ENCODE assay signal across 8 cellular contexts in the genomic region with DNA sequence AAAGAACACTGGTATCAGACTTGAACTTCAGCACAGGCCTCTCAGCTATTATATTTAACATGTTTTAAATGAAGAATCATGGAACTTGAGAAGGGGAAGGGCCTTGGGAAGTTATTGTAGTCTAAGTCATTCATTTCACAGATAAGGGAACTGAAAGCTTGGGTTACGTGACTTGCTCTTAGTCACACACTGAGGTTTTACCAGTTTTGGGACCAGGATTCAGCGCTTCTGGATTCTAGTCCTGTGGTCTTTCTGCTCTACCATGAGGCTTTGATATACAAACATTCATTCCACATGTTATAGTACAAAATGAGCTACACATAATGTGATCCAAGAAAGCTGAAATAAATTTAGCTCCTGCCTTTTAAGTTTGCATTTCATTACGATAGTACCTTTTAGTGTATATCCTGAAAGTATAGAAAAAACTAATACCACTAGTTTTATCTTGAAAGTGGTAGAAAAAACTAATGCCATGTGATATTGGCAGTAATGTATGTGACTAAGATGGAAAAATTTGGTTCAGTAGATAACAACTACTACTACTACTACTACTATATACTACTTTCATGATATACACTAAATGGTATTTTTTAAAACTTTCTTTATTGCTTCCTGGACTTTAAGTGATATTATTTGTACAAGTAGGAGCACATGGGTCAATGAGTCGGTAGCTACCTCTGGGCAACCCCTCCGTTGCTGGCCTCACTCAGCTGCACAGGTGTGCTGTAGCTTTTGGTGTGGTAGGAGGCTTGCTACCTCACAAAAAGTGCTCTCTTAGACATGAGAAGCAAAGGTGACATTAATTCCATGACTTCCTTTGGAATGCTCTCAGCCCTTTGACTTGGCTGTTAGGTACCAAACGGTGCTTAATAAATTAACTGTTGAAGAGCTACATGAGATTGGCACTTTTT. TPM values are rescaled to one million over a fixed set of nuclear protein-coding genes. Genes with fewer than 3 reads are reported as not detected.
DNase-seq lines count a peak whose midpoint lies in the region; ATAC-seq, FAIRE-seq and TF ChIP-seq lines count a peak whose summit lies in the region.

No MANE protein-coding gene starts in this region.

- H3K9me3 ChIP-seq in liver (ENCODE audit: control insufficient read depth in 4 of 4, low read length in 3 of 4) (no peaks in the 10 kb centered on the region), HepG2 (ENCODE audit: low read length) (no peaks in the 10 kb centered on the region), smooth muscle cell (replicated peaks; ENCODE audit: low read depth) (no peaks in the 10 kb centered on the region)

- no peak overlapping the region for H3K4me3 Mint-ChIP-seq in activated T-cell treated with anti-CD3 and anti-CD28 coated beads, Interleukin-2, amount 50 U/mL, for 4 hours

- WGBS in liver = 57% methylated on average over 6 of the region's 6 CpGs
- 98% methylated on average over 6 of the region's 6 CpGs for whole genome bisulfite sequencing in HepG2 (ENCODE audit: low lambda C conversion rate)
- WGBS in smooth muscle cell (ENCODE audit: low lambda C conversion rate) = 47% methylated on average over 6 of the region's 6 CpGs

- no peaks in the 10 kb centered on the region for H3K9me3 Mint-ChIP-seq in activated T-cell treated with anti-CD3 and anti-CD28 coated beads, Interleukin-2, amount 50 U/mL, for 4 hours

- POLR2A ChIA-PET in HepG2 (lab: Yijun Ruan, JAX) = no interaction called here

- peak overlapping the region in 1 of 3 donors; percentile 8 for H3K4me3 ChIP-seq in liver (ENCODE audit: low read depth in 1 of 3, low read length in 3 of 3)
- H3K4me3 ChIP-seq in HepG2 (replicated peaks in 1 of 3; ENCODE audit: insufficient read depth in 1 of 3, low read depth in 2 of 3, low read length in 3 of 3) = no peak overlapping the region
- H3K4me3 ChIP-seq in smooth muscle cell = no peak overlapping the region

- DNase-seq in HepG2 (ENCODE audit: low spot score) (no peak), smooth muscle cell (lab: John Stamatoyannopoulos, UW; ENCODE audit: unreplicated experiment) (no peak), DMS53 treated with DMSO at 0.1 percent for 48 hours (lab: John Stamatoyannopoulos, UW; ENCODE audit: unreplicated experiment) (no peak), urothelium cell line (ENCODE audit: low spot score) (no peak), NCI-H2029 treated with DMSO at 0.1 percent for 48 hours (lab: John Stamatoyannopoulos, UW) (no peak)
- DNase-seq in activated T-cell treated with anti-CD3 and anti-CD28 coated beads, Interleukin-2, amount 50 U/mL, for 4 hours = no peak

- H3K79me2 ChIP-seq in HepG2 (ENCODE audit: insufficient read depth, low read length) (no peaks in the 10 kb centered on the region), smooth muscle cell (ENCODE audit: low read depth) (no peaks in the 10 kb centered on the region)

- ATAC-seq in HepG2 = no peak
- peak; percentile 76 for ATAC-seq in HG03135 (IDR thresholded peaks at IDR 0.05; ENCODE audit: unreplicated experiment)
- peak; percentile 91 for ATAC-seq in activated T-cell treated with anti-CD3 and anti-CD28 coated beads, Interleukin-2, amount 50 U/mL, for 4 hours

- H4K20me1 ChIP-seq in HepG2 (ENCODE audit: insufficient read depth, low read length) (no peaks in the 10 kb centered on the region; the same call in 1 of the 2 replicates), smooth muscle cell (ENCODE audit: low read depth) (no peaks in the 10 kb centered on the region)

- H3K4me1 Mint-ChIP-seq in activated T-cell treated with anti-CD3 and anti-CD28 coated beads, Interleukin-2, amount 50 U/mL, for 4 hours (ENCODE audit: low read depth) = peaks cover 27% of the 10 kb centered on the region

- H3K27me3 Mint-ChIP-seq in activated T-cell treated with anti-CD3 and anti-CD28 coated beads, Interleukin-2, amount 50 U/mL, for 4 hours (ENCODE audit: low read depth) = no peaks in the 10 kb centered on the region

- peaks cover 0 to 2% (median 0%) of the 10 kb centered on the region in 4 donors for H3K36me3 ChIP-seq in liver (ENCODE audit: control insufficient read depth in 4 of 4, insufficient read depth in 3 of 4, low read depth in 1 of 4, low read length in 3 of 4)
- peaks cover 2 to 13% of the 10 kb centered on the region in 2 experiments; a peak in 3 of 5 replicates for H3K36me3 ChIP-seq in HepG2 (replicated peaks in 1 of 2; ENCODE audit: control insufficient read depth in 1 of 2, insufficient read depth in 2 of 2, low read length in 2 of 2)
- no peaks in the 10 kb centered on the region for H3K36me3 ChIP-seq in smooth muscle cell (ENCODE audit: low read depth)

- FAIRE-seq in HepG2 (lab: Jason Lieb, UNC) (no peak), urothelium cell line (lab: Jason Lieb, UNC) (no peak)

- TF ChIP-seq CTCF in liver (IDR thresholded peaks at IDR 0.05; ENCODE audit: low read depth, low read length, missing input control) = no peak
- TF ChIP-seq CTCF in HepG2 (CRISPR knock-in tag; IDR thresholded peaks at IDR 0.05) = no peak
- no peak for TF ChIP-seq CTCF in smooth muscle cell (IDR thresholded peaks at IDR 0.05; ENCODE audit: borderline replicate concordance, insufficient read depth, poor library complexity, severe bottlenecking)

- no peaks in the 10 kb centered on the region for H3K27me3 ChIP-seq in liver (ENCODE audit: control insufficient read depth in 4 of 4, insufficient read depth in 4 of 4, low read length in 3 of 4)
- no peaks in the 10 kb centered on the region; a peak in 1 of 5 replicates for H3K27me3 ChIP-seq in HepG2 (ENCODE audit: control insufficient read depth in 1 of 2, insufficient read depth in 2 of 2, low read length in 2 of 2)
- H3K27me3 ChIP-seq in smooth muscle cell (ENCODE audit: low read depth) = no peaks in the 10 kb centered on the region

- H3K36me3 Mint-ChIP-seq in activated T-cell treated with anti-CD3 and anti-CD28 coated beads, Interleukin-2, amount 50 U/mL, for 4 hours (ENCODE audit: insufficient read depth) = peaks cover 16% of the 10 kb centered on the region

- no peak for TF ChIP-seq RAD21 in liver (IDR thresholded peaks at IDR 0.05)
- no peak for TF ChIP-seq RAD21 in HepG2 (CRISPR knock-in tag; IDR thresholded peaks at IDR 0.05)

- no TSS peak for BruUV-seq in HepG2 (replicated peaks; lab: Mats Ljungman, UMichigan)

- intact Hi-C loops in HepG2 (cut with micrococcal nuclease; ENCODE audit: unreplicated experiment) = loop anchor here (5.0 kb wide), 1 partner anchor 180 kb away; a partner anchor contains a TSS

- CTCF ChIA-PET in HepG2 (lab: Yijun Ruan, JAX; ENCODE audit: low intra/inter-chr PET ratio, low total read pairs) = interaction anchor here (1.2 kb wide), 1 partner anchor 244 kb away, joined by 3 read pairs; no protein-coding TSS in a partner anchor

- H3K27ac ChIP-seq in liver (ENCODE audit: low read depth in 1 of 2, low read length in 2 of 2) (peak overlapping the region; percentile 74 to 79), HepG2 (ENCODE audit: extremely low read length, insufficient read depth, low read length) (no peak overlapping the region), smooth muscle cell (ENCODE audit: low read depth) (peak overlapping the region; percentile 80)

- H3K4me2 ChIP-seq in HepG2 (ENCODE audit: low read depth, low read length) = no peak overlapping the region
- H3K4me2 ChIP-seq in smooth muscle cell = peak overlapping the region; percentile 72

- H3K4me1 ChIP-seq in liver (ENCODE audit: control insufficient read depth in 4 of 4, insufficient read depth in 4 of 4, low read length in 3 of 4) (peaks cover 3 to 29% (median 28%) of the 10 kb centered on the region in 4 donors), HepG2 (ENCODE audit: insufficient read depth, low read length) (peaks cover 5% of the 10 kb centered on the region), smooth muscle cell (ENCODE audit: low read depth) (peaks cover 7% of the 10 kb centered on the region)

- H2AFZ ChIP-seq in HepG2 (ENCODE audit: low read length) (no peak overlapping the region), smooth muscle cell (ENCODE audit: low read depth) (no peak overlapping the region)

- TF ChIP-seq POLR2A in HepG2 (IDR thresholded peaks at IDR 0.05; ENCODE audit: insufficient read depth in 1 of 2, low read depth in 2 of 2, low read length in 2 of 2) = no peak

- in situ Hi-C loops in HepG2 (cut with HindIII; ENCODE audit: extremely low pct_ligation_motif_present, low pct_unique_long_range_greater_than_20kb) = no loop called here

- TF ChIP-seq EP300 in HepG2 (IDR thresholded peaks at IDR 0.05; ENCODE audit: low read depth in 2 of 2, low read length in 2 of 2) (no peak), HepG2 (CRISPR knock-in tag; IDR thresholded peaks at IDR 0.05; ENCODE audit: borderline replicate concordance) (no peak)

- H3K9ac ChIP-seq in liver (ENCODE audit: low read depth in 1 of 2, low read length in 2 of 2) (peak overlapping the region in 1 of 2 donors; percentile 1), HepG2 (ENCODE audit: insufficient read depth, low read depth, low read length) (no peak overlapping the region), smooth muscle cell (ENCODE audit: low read depth) (no peak overlapping the region)

- H3F3A ChIP-seq in smooth muscle cell (ENCODE audit: low read depth) = no peaks in the 10 kb centered on the region

RNA-seq across cellular contexts. Expression of a gene that starts 40.7 kb away (rescaled TPM):
- total RNA-seq in liver = 1 to 10 TPM in 1 of 2 donors, under 1 TPM in 1; 0.08 to 1.0 TPM
- polyA plus RNA-seq in liver = 1 to 10 TPM in 1 of 2 donors, under 1 TPM in 1; 0.54 to 1.3 TPM
- total RNA-seq in HepG2 (2016; rRNA removed; fragmentation: Illumina TruSeq; extraction: Trizol) = not detected in 2 replicates
- not detected in 2 replicates for total RNA-seq in HepG2 (2016; cell fraction: cytosol; rRNA removed; fragmentation: Illumina TruSeq; extraction: Trizol; ENCODE audit: low read depth)
- not detected in 2 replicates for total RNA-seq in HepG2 (2016; cell fraction: insoluble cytoplasmic fraction; rRNA removed; fragmentation: Illumina TruSeq; extraction: Trizol)
- not detected in 2 replicates for total RNA-seq in HepG2 (2016; cell fraction: membrane; rRNA removed; fragmentation: Illumina TruSeq; extraction: Trizol)
- not detected in 2 replicates for total RNA-seq in HepG2 (2016; cell fraction: nucleus; rRNA removed; fragmentation: Illumina TruSeq; extraction: Trizol)
- polyA plus RNA-seq in HepG2 (2011; rRNA removed) = not detected in 2 replicates
- polyA plus RNA-seq in HepG2 (2011; cell fraction: cytosol; rRNA removed) = not detected in 2 replicates
- polyA plus RNA-seq in HepG2 (2011; cell fraction: nucleus; rRNA removed) = not detected in 2 replicates
- polyA plus RNA-seq in HepG2 (2012) = 0.05 and 0.09 TPM in 2 replicates
- polyA plus RNA-seq in HepG2 (2016; cell fraction: cytosol; fragmentation: Illumina TruSeq; extraction: Trizol; ENCODE audit: low read depth) = not detected in 2 replicates
- polyA plus RNA-seq in HepG2 (2016; cell fraction: insoluble cytoplasmic fraction; fragmentation: Illumina TruSeq; extraction: Trizol; ENCODE audit: low read depth) = not detected in 2 replicates
- not detected in 2 replicates for polyA plus RNA-seq in HepG2 (2016; cell fraction: membrane; fragmentation: Illumina TruSeq; extraction: Trizol; ENCODE audit: low read depth)
- not detected in 2 replicates for polyA plus RNA-seq in HepG2 (2016; cell fraction: nucleus; fragmentation: Illumina TruSeq; extraction: Trizol; ENCODE audit: insufficient read depth, low read depth)
- 0.58 TPM in 1 of 2 replicates, not detected in the other for polyA minus RNA-seq in HepG2 (2011; rRNA and poly(A)+ RNA removed; ENCODE audit: low replicate concordance)
- polyA minus RNA-seq in HepG2 (2011; cell fraction: cytosol; rRNA and poly(A)+ RNA removed) = not detected in 2 replicates
- not detected in 2 replicates for polyA minus RNA-seq in HepG2 (2011; cell fraction: nucleus; rRNA and poly(A)+ RNA removed)
- total RNA-seq in activated T-cell treated with anti-CD3 and anti-CD28 coated beads, Interleukin-2, amount 50 U/mL, for 4 hours = under 1 TPM in 2 of 3 donors, not detected in 1; 0.08 to 0.13 TPM
- 0.31 and 1.4 TPM in 2 replicates for total RNA-seq in smooth muscle cell
- 0.45 TPM in 1 of 2 replicates, not detected in the other for polyA plus RNA-seq in smooth muscle cell
